ENCODE assay signal across 11 cellular contexts in the genomic region with DNA sequence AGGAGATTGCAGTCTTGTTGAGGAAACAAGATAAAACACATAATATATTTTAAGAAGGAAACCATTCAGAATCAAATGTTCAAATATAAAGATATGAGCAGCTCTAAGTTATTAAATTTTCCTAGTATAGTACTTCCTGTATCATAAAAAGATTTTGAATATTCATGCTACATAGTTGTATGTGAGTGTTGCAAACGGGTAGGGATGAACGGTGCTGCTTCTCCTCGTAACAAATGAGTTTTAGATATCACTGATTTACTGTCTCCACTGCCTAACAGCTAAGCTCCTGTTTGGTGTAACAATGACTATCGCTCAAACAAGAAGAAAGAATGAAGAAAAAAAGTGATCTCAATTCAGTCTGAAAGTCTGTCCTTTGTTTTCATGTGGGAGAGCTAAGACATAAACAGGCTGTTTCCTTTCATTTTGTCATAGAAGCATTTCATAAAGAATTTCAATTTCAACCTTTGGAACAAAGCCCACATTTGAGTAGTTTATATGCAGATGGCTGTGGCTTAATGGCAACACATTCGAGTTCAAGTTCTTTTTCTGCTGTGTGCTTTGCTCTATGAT. TPM values are rescaled to one million over a fixed set of nuclear protein-coding genes. Genes with fewer than 3 reads are reported as not detected.
DNase-seq lines count a peak whose midpoint lies in the region; TF ChIP-seq lines count a peak whose summit lies in the region.
"Had no signal": no experiment of that assay in that cellular context is flagged by ENCODE, and none has a peak within 500 bp of the region (broad histone marks: within the 10 kb centered on the region; RNA-seq: fewer than 3 reads in every experiment).

No MANE protein-coding gene starts in this region.

- peaks cover 29% of the 10 kb centered on the region for H3K4me1 ChIP-seq in CD8-positive, alpha-beta memory T cell (ENCODE audit: insufficient read depth, low read length)
- peaks cover 7 to 13% of the 10 kb centered on the region in 2 experiments; a peak in 3 of 4 replicates for H3K4me1 ChIP-seq in SK-N-SH (ENCODE audit: control insufficient read depth in 1 of 2, insufficient read depth in 2 of 2, low read depth in 1 of 2, low read length in 1 of 2)
- no peaks in the 10 kb centered on the region for H3K4me1 ChIP-seq in fibroblast of lung (ENCODE audit: control insufficient read depth, extremely low read depth, insufficient read depth, low read length)
- peaks cover 7% of the 10 kb centered on the region for H3K4me1 ChIP-seq in rectal smooth muscle tissue (ENCODE audit: control insufficient read depth, insufficient read depth, low read length)
- no peaks in the 10 kb centered on the region for H3K4me1 ChIP-seq in PC-9 (replicated peaks; ENCODE audit: insufficient read depth)

- H3F3A ChIP-seq in SK-N-SH (replicated peaks; ENCODE audit: insufficient read depth) (no peaks in the 10 kb centered on the region), PC-9 (ENCODE audit: insufficient read depth, low read depth) (no peaks in the 10 kb centered on the region)

- DNase-seq in CD8-positive, alpha-beta memory T cell, result peak in 1 of 5 donors; percentile 53
- no peak for DNase-seq in SK-N-SH
- peak; percentile 21 to 83 for DNase-seq in fibroblast of lung (ENCODE audit: low read depth in 2 of 2)
- DNase-seq in nephron progenitor cell, result no peak
- no peak for DNase-seq in PC-9
- DNase-seq in HT-29 (ENCODE audit: low spot score), result no peak
- DNase-seq in hepatic stellate cell (ENCODE audit: low spot score), result no peak
- DNase-seq: DMS53, kidney glomerular epithelial cell, NCI-H1417 treated with DMSO at 0.1 percent for 48 hours had no signal

- H3K4me2 ChIP-seq in SK-N-SH (no peak overlapping the region), fibroblast of lung (ENCODE audit: extremely low read depth, insufficient read depth, low read length) (peak overlapping the region; percentile 91), PC-9 (no peak overlapping the region)

- POLR2A ChIA-PET in CD8-positive, alpha-beta memory T cell (lab: Charles Lee), result no interaction called here
- POLR2A ChIA-PET in SK-N-SH (lab: Yijun Ruan, JAX) (no interaction called here), PC-9 (lab: Charles Lee; ENCODE audit: unreplicated experiment) (interaction anchor here (0.7 kb wide), 1 partner anchor 12 kb away, joined by 8 read pairs; no protein-coding TSS in a partner anchor)

- no TSS peak for BruUV-seq in PC-9 (replicated peaks; lab: Mats Ljungman, UMichigan)

- intact Hi-C loops in PC-9 (cut with micrococcal nuclease; ENCODE audit: unreplicated experiment), result no loop called here

- H3K79me2 ChIP-seq in SK-N-SH (ENCODE audit: insufficient read depth) (no peaks in the 10 kb centered on the region), fibroblast of lung (ENCODE audit: control insufficient read depth, insufficient read depth, low read length) (no peaks in the 10 kb centered on the region), PC-9 (ENCODE audit: low read depth) (no peaks in the 10 kb centered on the region)

- H3K27ac ChIP-seq in CD8-positive, alpha-beta memory T cell (ENCODE audit: low read depth, low read length), result no peak overlapping the region
- H3K27ac ChIP-seq in SK-N-SH (ENCODE audit: low read depth in 2 of 2, low read length in 1 of 2), result peak overlapping the region; percentile 28 to 79; a peak in 3 of 4 replicates
- H3K27ac ChIP-seq in fibroblast of lung (ENCODE audit: insufficient read depth, low read length), result peak overlapping the region; percentile 24
- peak overlapping the region; percentile 62 for H3K27ac ChIP-seq in rectal smooth muscle tissue (ENCODE audit: low read depth, low read length)
- H3K27ac ChIP-seq in PC-9, result no peak overlapping the region

- H3K9me3 Mint-ChIP-seq in CD8-positive, alpha-beta memory T cell, result peaks cover 4 to 19% (median 17%) of the 10 kb centered on the region in 5 donors
- H3K9me3 Mint-ChIP-seq in nephron progenitor cell, result peaks cover 30% of the 10 kb centered on the region

- H3K9ac ChIP-seq in SK-N-SH, result no peak overlapping the region
- no peak overlapping the region for H3K9ac ChIP-seq in fibroblast of lung (ENCODE audit: insufficient read depth, low read length)
- no peak overlapping the region for H3K9ac ChIP-seq in rectal smooth muscle tissue (ENCODE audit: low read length)

- H3K27ac Mint-ChIP-seq in CD8-positive, alpha-beta memory T cell, result peak overlapping the region; percentile 5 to 96 (median 77)
- H3K27ac Mint-ChIP-seq in nephron progenitor cell, result no peak overlapping the region

- no peak for TF ChIP-seq RAD21 in SK-N-SH (IDR thresholded peaks at IDR 0.05; ENCODE audit: low read length)

- H3K9me3 ChIP-seq in CD8-positive, alpha-beta memory T cell (ENCODE audit: low read length), result peaks cover 8% of the 10 kb centered on the region
- H3K9me3 ChIP-seq in SK-N-SH, result peaks cover 5% of the 10 kb centered on the region; the same call in 1 of the 2 replicates
- H3K9me3 ChIP-seq in fibroblast of lung (ENCODE audit: control insufficient read depth, insufficient read depth, low read depth, low read length), result peaks cover 1% of the 10 kb centered on the region
- H3K9me3 ChIP-seq in PC-9 (ENCODE audit: insufficient read depth, low read depth), result no peaks in the 10 kb centered on the region

- WGBS in SK-N-SH (ENCODE audit: low lambda C conversion rate), result 64% methylated on average over 5 of the region's 5 CpGs

- H3K4me3 Mint-ChIP-seq in CD8-positive, alpha-beta memory T cell, result no peak overlapping the region
- H3K4me3 Mint-ChIP-seq in nephron progenitor cell, result no peak overlapping the region

- H3K9me2 ChIP-seq in SK-N-SH (no peaks in the 10 kb centered on the region), PC-9 (ENCODE audit: insufficient read depth) (no peaks in the 10 kb centered on the region)

- H3K4me1 Mint-ChIP-seq in CD8-positive, alpha-beta memory T cell, result peaks cover 50 to 58% (median 56%) of the 10 kb centered on the region in 3 donors
- no peaks in the 10 kb centered on the region for H3K4me1 Mint-ChIP-seq in nephron progenitor cell

- H3K36me3 ChIP-seq in CD8-positive, alpha-beta memory T cell (ENCODE audit: insufficient read depth, low read length), result peaks cover 18% of the 10 kb centered on the region
- H3K36me3 ChIP-seq in SK-N-SH (replicated peaks in 1 of 2; ENCODE audit: control insufficient read depth in 1 of 2, insufficient read depth in 2 of 2, low read length in 1 of 2) (peaks cover 6 to 16% of the 10 kb centered on the region in 2 experiments), fibroblast of lung (ENCODE audit: control insufficient read depth, insufficient read depth, low read length) (no peaks in the 10 kb centered on the region), rectal smooth muscle tissue (ENCODE audit: control insufficient read depth, insufficient read depth, low read length) (peaks cover 4% of the 10 kb centered on the region), PC-9 (ENCODE audit: low read depth) (no peaks in the 10 kb centered on the region)

- H4K20me1 ChIP-seq in SK-N-SH (ENCODE audit: insufficient read depth), result no peaks in the 10 kb centered on the region
- no peaks in the 10 kb centered on the region for H4K20me1 ChIP-seq in fibroblast of lung (ENCODE audit: control insufficient read depth, extremely low read depth, insufficient read depth, low read length)
- H4K20me1 ChIP-seq in PC-9 (ENCODE audit: insufficient read depth), result no peaks in the 10 kb centered on the region

- H2AFZ ChIP-seq in SK-N-SH (ENCODE audit: low read depth) (no peak overlapping the region), fibroblast of lung (ENCODE audit: low read length) (peak overlapping the region; percentile 84), PC-9 (no peak overlapping the region)

- no peaks in the 10 kb centered on the region for H3K27me3 Mint-ChIP-seq in CD8-positive, alpha-beta memory T cell
- no peaks in the 10 kb centered on the region for H3K27me3 Mint-ChIP-seq in nephron progenitor cell (ENCODE audit: low read depth, poor library complexity)

- H3K27me3 ChIP-seq in CD8-positive, alpha-beta memory T cell (ENCODE audit: insufficient read depth, low read length, poor library complexity, severe bottlenecking), result no peaks in the 10 kb centered on the region
- H3K27me3 ChIP-seq in SK-N-SH (ENCODE audit: insufficient read depth) (no peaks in the 10 kb centered on the region), fibroblast of lung (ENCODE audit: control insufficient read depth, insufficient read depth, low read length) (no peaks in the 10 kb centered on the region), rectal smooth muscle tissue (ENCODE audit: control insufficient read depth, insufficient read depth, low read length) (no peaks in the 10 kb centered on the region), PC-9 (ENCODE audit: insufficient read depth, low read depth) (no peaks in the 10 kb centered on the region)

- TF ChIP-seq CTCF in SK-N-SH (IDR thresholded peaks at IDR 0.05), result no peak
- no peak for TF ChIP-seq CTCF in fibroblast of lung (conservative IDR thresholded peaks at IDR 0.05 in 1 of 2, IDR thresholded peaks at IDR 0.05 in 1 of 2; ENCODE audit: low read depth in 1 of 2, low read length in 2 of 2)
- TF ChIP-seq CTCF in nephron progenitor cell (IDR thresholded peaks at IDR 0.05), result no peak
- no peak for TF ChIP-seq CTCF in PC-9 (conservative IDR thresholded peaks at IDR 0.05)

- no peak overlapping the region for H3K4me3 ChIP-seq in CD8-positive, alpha-beta memory T cell (ENCODE audit: low read length)
- no peak overlapping the region for H3K4me3 ChIP-seq in SK-N-SH (ENCODE audit: low read depth in 2 of 2, low read length in 1 of 2)
- H3K4me3 ChIP-seq in fibroblast of lung (replicated peaks in 1 of 4; ENCODE audit: control extremely low read depth in 1 of 4, insufficient read depth in 1 of 4, low read depth in 3 of 4, low read length in 4 of 4), result peak overlapping the region; percentile 36 to 53 (median 43)
- no peak overlapping the region for H3K4me3 ChIP-seq in rectal smooth muscle tissue (ENCODE audit: low read length)
- H3K4me3 ChIP-seq in PC-9, result no peak overlapping the region

- CTCF ChIA-PET in CD8-positive, alpha-beta memory T cell (lab: Charles Lee), result interaction anchor here (1.5 kb wide), 1 partner anchor 18 kb away, joined by 3 read pairs; no protein-coding TSS in a partner anchor
- CTCF ChIA-PET in SK-N-SH (lab: Yijun Ruan, JAX) (interaction anchor here (0.8 to 2.2 kb wide), 4 partner anchors 16 to 680 kb away, joined by 3 to 13 read pairs (median 4); no protein-coding TSS in a partner anchor), PC-9 (lab: Charles Lee) (no interaction called here)

- peaks cover 33 to 85% (median 34%) of the 10 kb centered on the region in 3 donors for H3K36me3 Mint-ChIP-seq in CD8-positive, alpha-beta memory T cell
- H3K36me3 Mint-ChIP-seq in nephron progenitor cell (ENCODE audit: low read depth), result peaks cover 34% of the 10 kb centered on the region

- no peak for TF ChIP-seq EP300 in SK-N-SH (IDR thresholded peaks at IDR 0.05; ENCODE audit: borderline replicate concordance in 1 of 2, low read depth in 1 of 2, low read length in 1 of 2)

RNA-seq across cellular contexts. Expression of a gene that starts 26.1 kb away (rescaled TPM):
- 100 to 1,000 TPM; 204 to 217 TPM for total RNA-seq in CD8-positive, alpha-beta memory T cell
- 210 TPM for polyA plus RNA-seq in CD8-positive, alpha-beta memory T cell
- polyA plus RNA-seq in SK-N-SH (2012; rRNA removed), result 42.5 and 43.6 TPM in 2 replicates
- 68.2 and 96.1 TPM in 2 replicates for polyA plus RNA-seq in SK-N-SH (2012; cell fraction: cytosol; rRNA removed)
- polyA plus RNA-seq in SK-N-SH (2012; cell fraction: nucleus; rRNA removed), result 12.3 and 26.7 TPM in 2 replicates
- total RNA-seq in fibroblast of lung, result 73.2 and 222 TPM in 2 replicates
- polyA plus RNA-seq in fibroblast of lung, result 147 and 185 TPM in 2 replicates
- polyA plus RNA-seq in fibroblast of lung (2012), result 295 and 298 TPM in 2 replicates
- 33.6 and 38.4 TPM in 2 replicates for polyA minus RNA-seq in fibroblast of lung (ENCODE audit: low replicate concordance)
- total RNA-seq in PC-9 (2021), result 162 and 184 TPM in 2 replicates
- total RNA-seq in HT-29 (2014; rRNA removed; shearing (Covaris generic)), result 72.9 and 112 TPM in 2 replicates

Comparison
In these comparisons a context has a peak if more than half of its experiments do, and no peak if none do; other contexts are left out.
1. DNase-seq: peak in fibroblast of lung (2 of 2); none in SK-N-SH (single experiment), nephron progenitor cell (single experiment), PC-9 (0 of 2), HT-29 (single experiment) and hepatic stellate cell (single experiment).
2. H3K27ac ChIP-seq: peak in SK-N-SH (2 of 2), fibroblast of lung (single experiment) and rectal smooth muscle tissue (single experiment); none in CD8-positive, alpha-beta memory T cell (single experiment) and PC-9 (single experiment).
3. H3K4me3 ChIP-seq: peak in fibroblast of lung (4 of 4); none in CD8-positive, alpha-beta memory T cell (single experiment), SK-N-SH (0 of 2), rectal smooth muscle tissue (single experiment) and PC-9 (single experiment).